In genomic region chr19:17226002-17226933, GRCh38 we compare ENCODE assay signal across 1 cellular context.
TF ChIP-seq lines count a peak whose summit lies in the region.

A gene with protein sequence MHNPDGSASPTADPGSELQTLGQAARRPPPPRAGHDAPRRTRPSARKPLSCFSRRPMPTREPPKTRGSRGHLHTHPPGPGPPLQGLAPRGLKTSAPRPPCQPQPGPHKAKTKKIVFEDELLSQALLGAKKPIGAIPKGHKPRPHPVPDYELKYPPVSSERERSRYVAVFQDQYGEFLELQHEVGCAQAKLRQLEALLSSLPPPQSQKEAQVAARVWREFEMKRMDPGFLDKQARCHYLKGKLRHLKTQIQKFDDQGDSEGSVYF (plus strand): TSS chr19:17226226. CDS start chr19:17226248, 22 bp downstream.

TF ChIP-seq in K562, 482 proteins besides CTCF, POLR2A, EP300 and RAD21 (continued from another document and continues in another):
- TF ChIP-seq NBN (IDR thresholded peaks at IDR 0.05; ENCODE audit: low read depth) (peak; percentile 27; the same call in 1 of the 2 replicates), ZNF224 (CRISPR knock-in tag; IDR thresholded peaks at IDR 0.05) (no peak), BRCA1 (IDR thresholded peaks at IDR 0.05) (no peak), BRCA1 (CRISPR knock-in tag; IDR thresholded peaks at IDR 0.05) (no peak), SMAD2 (IDR thresholded peaks at IDR 0.05; ENCODE audit: low read depth, low read length) (no peak), PHF20 (IDR thresholded peaks at IDR 0.05; ENCODE audit: partially characterized antibody) (no peak), ZNF780A (CRISPR knock-in tag; IDR thresholded peaks at IDR 0.05) (no peak), AFF1 (IDR thresholded peaks at IDR 0.05; ENCODE audit: low read depth in 1 of 2, partially characterized antibody in 2 of 2) (no peak), SMARCE1 (IDR thresholded peaks at IDR 0.05) (no peak), ZEB2 (IDR thresholded peaks at IDR 0.05) (no peak), L3MBTL2 (IDR thresholded peaks at IDR 0.05) (peak; percentile 92), SAP30 (IDR thresholded peaks at IDR 0.05; ENCODE audit: borderline replicate concordance, insufficient read depth, low read depth, low read length, poor library complexity, severe bottlenecking) (peak; percentile 73), CCAR2 (IDR thresholded peaks at IDR 0.05; ENCODE audit: low read depth, low read length) (no peak), CBX5 (IDR thresholded peaks at IDR 0.05; ENCODE audit: borderline replicate concordance, low read depth) (no peak), HDAC8 (tag; IDR thresholded peaks at IDR 0.05) (no peak), BCLAF1 (IDR thresholded peaks at IDR 0.05; ENCODE audit: borderline replicate concordance in 1 of 2, control insufficient read depth in 1 of 2, low read depth in 2 of 2, low read length in 1 of 2) (no peak), ZC3H11A (IDR thresholded peaks at IDR 0.05; ENCODE audit: low read depth, low read length) (no peak), ZMIZ1 (IDR thresholded peaks at IDR 0.05; ENCODE audit: low read depth in 2 of 2, low read length in 2 of 2) (0 out of 4 replicates have a peak, but pooled peaks of 1 of the 2 experiments have one; percentile 39), TAF7 (tag; IDR thresholded peaks at IDR 0.05) (no peak), MTA1 (IDR thresholded peaks at IDR 0.05; ENCODE audit: borderline replicate concordance) (no peak), CEBPG (CRISPR knock-in tag; IDR thresholded peaks at IDR 0.05) (peak; percentile 82), CEBPG (tag; conservative IDR thresholded peaks at IDR 0.05 in 1 of 2, IDR thresholded peaks at IDR 0.05 in 1 of 2) (peak; percentile 41 to 76; a peak in 3 of 4 replicates), ZNF174 (CRISPR knock-in tag; IDR thresholded peaks at IDR 0.05) (no peak), RAD51 (IDR thresholded peaks at IDR 0.05; ENCODE audit: borderline replicate concordance, low read depth) (no peak), ZBTB40 (IDR thresholded peaks at IDR 0.05) (peak; percentile 64), ZBTB40 (CRISPR knock-in tag; IDR thresholded peaks at IDR 0.05) (no peak), POLR2H (tag; IDR thresholded peaks at IDR 0.05; ENCODE audit: low read depth) (peak; percentile 72), NFE2L1 (tag; IDR thresholded peaks at IDR 0.05; ENCODE audit: borderline replicate concordance, low read depth) (no peak), BRF2 (IDR thresholded peaks at IDR 0.05; ENCODE audit: borderline replicate concordance, insufficient read depth, insufficient read length) (no peak), VEZF1 (CRISPR knock-in tag; IDR thresholded peaks at IDR 0.05) (peak; percentile 57), CTBP1 (IDR thresholded peaks at IDR 0.05; ENCODE audit: borderline replicate concordance) (peak; percentile 82)
- TF ChIP-seq, protein P1, sequence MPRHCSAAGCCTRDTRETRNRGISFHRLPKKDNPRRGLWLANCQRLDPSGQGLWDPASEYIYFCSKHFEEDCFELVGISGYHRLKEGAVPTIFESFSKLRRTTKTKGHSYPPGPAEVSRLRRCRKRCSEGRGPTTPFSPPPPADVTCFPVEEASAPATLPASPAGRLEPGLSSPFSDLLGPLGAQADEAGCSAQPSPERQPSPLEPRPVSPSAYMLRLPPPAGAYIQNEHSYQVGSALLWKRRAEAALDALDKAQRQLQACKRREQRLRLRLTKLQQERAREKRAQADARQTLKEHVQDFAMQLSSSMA (CRISPR knock-in tag; IDR thresholded peaks at IDR 0.05) = no peak
